Comparison of ENCODE assay signal across 18 cellular contexts in the genomic region with DNA sequence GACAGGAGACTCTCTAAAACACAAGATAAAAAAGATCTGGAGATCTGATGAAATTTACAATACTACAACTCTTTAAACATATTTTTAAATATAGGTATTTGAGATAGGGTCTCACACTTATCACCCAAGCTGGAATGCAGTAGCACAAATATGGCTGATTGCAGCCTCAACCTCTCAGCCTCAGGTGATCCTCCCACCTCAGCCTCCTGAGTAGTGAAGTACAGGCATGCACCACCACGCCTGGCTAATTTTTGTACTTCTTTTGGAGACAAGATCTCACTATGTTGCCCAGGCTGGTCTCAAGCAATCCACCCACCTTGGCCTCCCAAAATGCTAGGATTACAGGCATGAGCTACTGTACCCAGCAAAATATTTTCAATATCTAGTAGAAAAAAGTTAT.
A peak's percentile ranks its signal among the peaks of the same experiment; 100 is the strongest.
DNase-seq lines count a peak whose midpoint lies in the region; TF ChIP-seq lines count a peak whose summit lies in the region.
"Had no signal": no experiment of that assay in that cellular context is flagged by ENCODE, and none has a peak within 500 bp of the region (broad histone marks: within the 10 kb centered on the region; RNA-seq: fewer than 3 reads in every experiment).

No MANE protein-coding gene starts in this region.

- H4K12ac ChIP-seq in trophoblast cell (ENCODE audit: low read depth, low read length) = no peak overlapping the region

- no peaks in the 10 kb centered on the region for H3K36me3 ChIP-seq in ACC112 (ENCODE audit: insufficient read depth, low read length)
- no peaks in the 10 kb centered on the region for H3K36me3 ChIP-seq in trophoblast cell (ENCODE audit: control insufficient read depth in 1 of 2, insufficient read depth in 2 of 2, low read length in 2 of 2)
- H3K36me3 ChIP-seq: SJSA1 had no signal

- peak overlapping the region; percentile 19 for H2BK5ac ChIP-seq in trophoblast cell (ENCODE audit: low read depth, low read length, poor library complexity)

- no peak overlapping the region for H2BK120ac ChIP-seq in trophoblast cell (ENCODE audit: insufficient read depth, low read length, poor library complexity)

- H3K14ac ChIP-seq in trophoblast cell (ENCODE audit: low read length) = no peak overlapping the region

- H3K79me1 ChIP-seq in trophoblast cell (ENCODE audit: low read length) = no peaks in the 10 kb centered on the region

- no peak overlapping the region for H3K23ac ChIP-seq in trophoblast cell (ENCODE audit: low read length)

- peaks cover 79% of the 10 kb centered on the region for H3K4me1 Mint-ChIP-seq in HFFc6 (ENCODE audit: low read depth)
- H3K4me1 Mint-ChIP-seq in dendritic cell treated with granulocyte-macrophage colony-stimulating factor and Interleukin-4, amounts not matched to agents 40 ng/mL and 50 ng/mL, for 4 days (ENCODE audit: low read depth) = peaks cover 39% of the 10 kb centered on the region

- DNase-seq in HFFc6 (no peak), trophoblast cell (peak; percentile 62 to 85), NAMALWA (ENCODE audit: low spot score) (no peak), NCI-H2029 (lab: John Stamatoyannopoulos, UW) (no peak), activated gamma-delta T cell (lab: John Stamatoyannopoulos, UW) (no peak)
- no peak for DNase-seq in activated CD4-positive, alpha-beta T cell treated with anti-CD3 and anti-CD28 coated beads, Interleukin-2, amount 50 U/mL, for 48 hours
- DNase-seq: CD4-positive, CD25-positive, alpha-beta regulatory T cell; DMS153; NCI-H1417; NCI-H1930; NCI-H2171; NCI-H446; NCI-H748 treated with DMSO at 0.1 percent for 48 hours had no signal

- H3K4me3 ChIP-seq in ACC112 (ENCODE audit: low read depth, low read length) (no peak overlapping the region), trophoblast cell (ENCODE audit: low read depth, low read length) (no peak overlapping the region)
- H3K4me3 ChIP-seq: PC-9, SJSA1 had no signal

- no peaks in the 10 kb centered on the region; the same call in 1 of the 2 replicates for H3K27me3 Mint-ChIP-seq in HFFc6 (ENCODE audit: insufficient read depth)
- H3K27me3 Mint-ChIP-seq in dendritic cell treated with granulocyte-macrophage colony-stimulating factor and Interleukin-4, amounts not matched to agents 40 ng/mL and 50 ng/mL, for 4 days = no peaks in the 10 kb centered on the region

- H3K27ac ChIP-seq in ACC112 (ENCODE audit: low read depth, low read length) (peak overlapping the region; percentile 95), trophoblast cell (ENCODE audit: low read depth, low read length) (no peak overlapping the region)
- H3K27ac ChIP-seq: PC-9, SJSA1 had no signal

- H3K9me3 ChIP-seq in trophoblast cell (ENCODE audit: insufficient read depth, low read depth, low read length) = no peaks in the 10 kb centered on the region
- H3K9me3 ChIP-seq: Caco-2, SJSA1 had no signal

- H3K27me3 ChIP-seq in ACC112 (ENCODE audit: insufficient read depth, low read length) (no peaks in the 10 kb centered on the region), trophoblast cell (ENCODE audit: insufficient read depth, low read length) (no peaks in the 10 kb centered on the region)
- H3K27me3 ChIP-seq: SJSA1 had no signal

- TF ChIP-seq CTCF in HFFc6 (IDR thresholded peaks at IDR 0.05) = no peak

- H3K4me2 ChIP-seq in trophoblast cell (ENCODE audit: low read length) = no peak overlapping the region
- H3K4me2 ChIP-seq: PC-9 had no signal

- no peaks in the 10 kb centered on the region for H3K79me2 ChIP-seq in ACC112 (ENCODE audit: control insufficient read depth, insufficient read depth, low read length, unreplicated experiment)
- H3K79me2 ChIP-seq in trophoblast cell (ENCODE audit: control insufficient read depth, insufficient read depth, low read length, poor library complexity) = no peaks in the 10 kb centered on the region

- H4K8ac ChIP-seq in trophoblast cell (ENCODE audit: low read depth, low read length) = no peak overlapping the region

- H3K9ac ChIP-seq in trophoblast cell (ENCODE audit: low read length) = no peak overlapping the region

- no CpG with 5 or more reads among the region's 1 CpG for WGBS in trophoblast cell (ENCODE audit: extremely low coverage, insufficient coverage, insufficient read length)

- H3K4ac ChIP-seq in trophoblast cell (ENCODE audit: low read depth, low read length) = no peak overlapping the region

- intact Hi-C loops in dendritic cell treated with granulocyte-macrophage colony-stimulating factor and Interleukin-4, amounts not matched to agents 40 ng/mL and 50 ng/mL, for 4 days (cut with micrococcal nuclease) = no loop called here

- peaks cover 10% of the 10 kb centered on the region; the same call in 1 of the 2 replicates for H3K36me3 Mint-ChIP-seq in HFFc6 (ENCODE audit: low read depth)
- H3K36me3 Mint-ChIP-seq in dendritic cell treated with granulocyte-macrophage colony-stimulating factor and Interleukin-4, amounts not matched to agents 40 ng/mL and 50 ng/mL, for 4 days (ENCODE audit: low read depth) = no peaks in the 10 kb centered on the region
- H3K36me3 Mint-ChIP-seq: CD4-positive, CD25-positive, alpha-beta regulatory T cell had no signal

- H3K9me3 Mint-ChIP-seq in HFFc6 = no peaks in the 10 kb centered on the region
- no peaks in the 10 kb centered on the region for H3K9me3 Mint-ChIP-seq in dendritic cell treated with granulocyte-macrophage colony-stimulating factor and Interleukin-4, amounts not matched to agents 40 ng/mL and 50 ng/mL, for 4 days

- H2AFZ ChIP-seq in ACC112 (ENCODE audit: low read length, unreplicated experiment) (peak overlapping the region; percentile 39), trophoblast cell (ENCODE audit: insufficient read depth, low read length, poor library complexity) (no peak overlapping the region)
- H2AFZ ChIP-seq: PC-9 had no signal

- H3K18ac ChIP-seq in trophoblast cell (ENCODE audit: low read length) = no peak overlapping the region

- peak overlapping the region; percentile 81 for H3K4me3 Mint-ChIP-seq in HFFc6
- H3K4me3 Mint-ChIP-seq in dendritic cell treated with granulocyte-macrophage colony-stimulating factor and Interleukin-4, amounts not matched to agents 40 ng/mL and 50 ng/mL, for 4 days = no peak overlapping the region
- H3K4me3 Mint-ChIP-seq: CD4-positive, CD25-positive, alpha-beta regulatory T cell had no signal

- peak overlapping the region; percentile 95 for H3K27ac Mint-ChIP-seq in HFFc6
- peak overlapping the region; percentile 70 for H3K27ac Mint-ChIP-seq in dendritic cell treated with granulocyte-macrophage colony-stimulating factor and Interleukin-4, amounts not matched to agents 40 ng/mL and 50 ng/mL, for 4 days
- H3K27ac Mint-ChIP-seq: CD4-positive, CD25-positive, alpha-beta regulatory T cell had no signal

- H3K4me1 ChIP-seq in ACC112 (ENCODE audit: control insufficient read depth, insufficient read depth, low read length, unreplicated experiment) (peaks cover 76% of the 10 kb centered on the region), trophoblast cell (ENCODE audit: control insufficient read depth in 1 of 2, insufficient read depth in 2 of 2, low read length in 2 of 2) (no peaks in the 10 kb centered on the region)

- no peak overlapping the region for H2AK5ac ChIP-seq in trophoblast cell (ENCODE audit: low read length)

- H2BK12ac ChIP-seq in trophoblast cell (ENCODE audit: low read length) = no peak overlapping the region

- no peak overlapping the region for H4K91ac ChIP-seq in trophoblast cell (ENCODE audit: low read depth, low read length)

Comparison
In these comparisons a context has a peak if more than half of its experiments do, and no peak if none do; other contexts are left out.
1. DNase-seq: peak in trophoblast cell (2 of 2); none in HFFc6 (single experiment), NAMALWA (single experiment), NCI-H2029 (single experiment), activated CD4-positive, alpha-beta T cell treated with anti-CD3 and anti-CD28 coated beads, Interleukin-2, amount 50 U/mL, for 48 hours (0 of 2) and activated gamma-delta T cell (single experiment).